ENCODE assay signal across 8 cellular contexts in the genomic region with DNA sequence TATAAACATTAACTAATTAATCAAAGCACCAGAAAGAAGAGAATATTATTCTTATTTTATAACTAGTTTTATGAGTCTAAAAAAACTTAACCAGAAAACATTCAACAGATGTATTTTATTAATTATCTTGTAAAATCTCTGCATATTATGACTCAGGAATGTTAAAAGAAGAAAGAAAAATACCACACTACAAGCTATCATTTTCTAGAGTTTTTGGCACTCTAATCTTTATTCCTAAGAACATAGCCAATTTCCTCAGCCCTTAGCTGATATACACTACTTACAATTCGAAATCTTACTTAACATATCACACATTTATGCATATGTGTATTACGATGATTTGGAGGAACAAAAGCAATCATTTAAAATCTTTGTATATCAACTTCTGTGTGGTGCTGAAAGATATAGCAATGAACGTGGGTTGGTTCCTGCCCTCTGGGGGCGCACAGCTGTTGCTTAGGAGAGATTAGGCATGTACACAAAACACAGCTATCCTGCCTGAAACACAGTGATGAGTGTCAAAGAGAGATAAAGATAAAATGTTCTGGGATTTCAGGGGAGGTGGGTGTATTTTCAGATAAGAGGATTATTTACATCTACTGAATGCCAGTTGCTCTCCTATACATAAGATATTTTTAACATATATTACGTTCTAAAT.
DNase-seq lines count a peak whose midpoint lies in the region; ATAC-seq and TF ChIP-seq lines count a peak whose summit lies in the region.

No MANE protein-coding gene starts in this region.

- DNase-seq in CD8-positive, alpha-beta T cell: no peak
- DNase-seq in SW480 (ENCODE audit: low spot score): peak; percentile 48
- no peak for DNase-seq in endodermal cell
- DNase-seq in naive thymus-derived CD8-positive, alpha-beta T cell: peak in 1 of 10 donors; percentile 12
- no peak for DNase-seq in 8988T

- no peaks in the 10 kb centered on the region for H3K9me3 Mint-ChIP-seq in CD8-positive, alpha-beta T cell
- H3K9me3 Mint-ChIP-seq in endodermal cell: no peaks in the 10 kb centered on the region
- no peaks in the 10 kb centered on the region for H3K9me3 Mint-ChIP-seq in naive thymus-derived CD8-positive, alpha-beta T cell

- no peak overlapping the region for H3K9ac ChIP-seq in endodermal cell (ENCODE audit: extremely low read depth, low read length, poor library complexity, severe bottlenecking)

- TF ChIP-seq CTCF in CD8-positive, alpha-beta T cell (IDR thresholded peaks at IDR 0.05): no peak
- TF ChIP-seq CTCF in endodermal cell (conservative IDR thresholded peaks at IDR 0.05): peak; percentile 27

- H3K4me1 ChIP-seq in CD8-positive, alpha-beta T cell (ENCODE audit: insufficient read depth, low read length): peaks cover 18% of the 10 kb centered on the region
- peaks cover 4% of the 10 kb centered on the region for H3K4me1 ChIP-seq in endodermal cell (ENCODE audit: control insufficient read depth, insufficient read depth, low read length)

- peak overlapping the region; percentile 66 for H3K4me3 Mint-ChIP-seq in CD8-positive, alpha-beta T cell
- no peak overlapping the region for H3K4me3 Mint-ChIP-seq in endodermal cell
- H3K4me3 Mint-ChIP-seq in naive thymus-derived CD8-positive, alpha-beta T cell: peak overlapping the region in 9 of 10 donors; percentile 47 to 82 (median 79)

- H3K27ac Mint-ChIP-seq in CD8-positive, alpha-beta T cell: peak overlapping the region; percentile 77
- peak overlapping the region; percentile 28 for H3K27ac Mint-ChIP-seq in endodermal cell
- peak overlapping the region in 9 of 10 donors; percentile 61 to 94 (median 86) for H3K27ac Mint-ChIP-seq in naive thymus-derived CD8-positive, alpha-beta T cell

- POLR2A ChIA-PET in CD8-positive, alpha-beta T cell (lab: Charles Lee): no interaction called here
- POLR2A ChIA-PET in naive thymus-derived CD8-positive, alpha-beta T cell (lab: Charles Lee): interaction anchor here (3.0 kb wide), 1 partner anchor 48 kb away, joined by 36 read pairs; no protein-coding TSS in a partner anchor

- H3K27me3 Mint-ChIP-seq in CD8-positive, alpha-beta T cell (ENCODE audit: low read depth): no peaks in the 10 kb centered on the region
- no peaks in the 10 kb centered on the region for H3K27me3 Mint-ChIP-seq in endodermal cell (ENCODE audit: insufficient read depth)
- H3K27me3 Mint-ChIP-seq in naive thymus-derived CD8-positive, alpha-beta T cell: no peaks in the 10 kb centered on the region

- peaks cover 24% of the 10 kb centered on the region for H3K4me1 Mint-ChIP-seq in CD8-positive, alpha-beta T cell (ENCODE audit: low read depth)
- H3K4me1 Mint-ChIP-seq in endodermal cell: peaks cover 6% of the 10 kb centered on the region
- H3K4me1 Mint-ChIP-seq in naive thymus-derived CD8-positive, alpha-beta T cell: peaks cover 5 to 28% (median 24%) of the 10 kb centered on the region in 4 donors

- H3K36me3 Mint-ChIP-seq in CD8-positive, alpha-beta T cell: peaks cover 76% of the 10 kb centered on the region
- H3K36me3 Mint-ChIP-seq in endodermal cell (ENCODE audit: low read depth): peaks cover 2% of the 10 kb centered on the region
- peaks cover 6 to 78% (median 35%) of the 10 kb centered on the region in 3 donors for H3K36me3 Mint-ChIP-seq in naive thymus-derived CD8-positive, alpha-beta T cell

- intact Hi-C loops in CD8-positive, alpha-beta T cell (cut with DNase I, micrococcal nuclease): loop anchor here (5.0 kb wide), 2 partner anchors 50 to 70 kb away; no protein-coding TSS in a partner anchor

- H3K27ac ChIP-seq in CD8-positive, alpha-beta T cell (ENCODE audit: low read depth, low read length): no peak overlapping the region
- no peak overlapping the region for H3K27ac ChIP-seq in endodermal cell (ENCODE audit: low read depth, low read length)

- H3K36me3 ChIP-seq in CD8-positive, alpha-beta T cell (ENCODE audit: insufficient read depth, low read length): peaks cover 19% of the 10 kb centered on the region
- H3K36me3 ChIP-seq in endodermal cell (ENCODE audit: control insufficient read depth, insufficient read depth, low read length): peaks cover 15% of the 10 kb centered on the region

- WGBS in endodermal cell (ENCODE audit: insufficient coverage in 1 of 2, insufficient read length in 1 of 2), 2 experiments: 91% methylated on average over 4 of the region's 5 CpGs; no CpG with 5 or more reads in 1 of the 2 experiments

- no peak for TF ChIP-seq POLR2A in GM18505 (IDR thresholded peaks at IDR 0.05; ENCODE audit: borderline replicate concordance, extremely low read depth, insufficient read depth, insufficient read length)

- no peak overlapping the region for H3K4me3 ChIP-seq in CD8-positive, alpha-beta T cell (ENCODE audit: low read depth, low read length)
- H3K4me3 ChIP-seq in endodermal cell (ENCODE audit: low read length): peak overlapping the region; percentile 60

- CTCF ChIA-PET in CD8-positive, alpha-beta T cell (lab: Charles Lee): interaction anchor here (1.0 to 1.6 kb wide), 2 partner anchors 48 to 49 kb away, joined by 3 to 5 read pairs; no protein-coding TSS in a partner anchor

- H3K27me3 ChIP-seq in CD8-positive, alpha-beta T cell (ENCODE audit: insufficient read depth, low read length): no peaks in the 10 kb centered on the region
- H3K27me3 ChIP-seq in endodermal cell (ENCODE audit: control insufficient read depth, insufficient read depth, low read length, poor library complexity, severe bottlenecking): no peaks in the 10 kb centered on the region

- H3K9me3 ChIP-seq in CD8-positive, alpha-beta T cell (ENCODE audit: low read length): no peaks in the 10 kb centered on the region
- no peaks in the 10 kb centered on the region for H3K9me3 ChIP-seq in endodermal cell (ENCODE audit: control insufficient read depth, low read length)

- peak; percentile 27 for ATAC-seq in CD8-positive, alpha-beta T cell
- peak; percentile 41 to 55 for ATAC-seq in naive thymus-derived CD8-positive, alpha-beta T cell
- ATAC-seq in GM18505 (IDR thresholded peaks at IDR 0.05; ENCODE audit: unreplicated experiment) (no peak), GM21786 (IDR thresholded peaks at IDR 0.05; ENCODE audit: unreplicated experiment) (no peak), HG02623 (IDR thresholded peaks at IDR 0.05; ENCODE audit: unreplicated experiment) (no peak)

Comparison
In these comparisons a context has a peak if more than half of its experiments do, and no peak if none do; other contexts are left out.
1. ATAC-seq: peak in CD8-positive, alpha-beta T cell (single experiment) and naive thymus-derived CD8-positive, alpha-beta T cell (2 of 2); none in GM18505 (single experiment), GM21786 (single experiment) and HG02623 (single experiment).
2. H3K27ac Mint-ChIP-seq: peak in every context shown above with its lines; median percentile 86 in naive thymus-derived CD8-positive, alpha-beta T cell; 77 in CD8-positive, alpha-beta T cell; 28 in endodermal cell.